In the genomic region with DNA sequence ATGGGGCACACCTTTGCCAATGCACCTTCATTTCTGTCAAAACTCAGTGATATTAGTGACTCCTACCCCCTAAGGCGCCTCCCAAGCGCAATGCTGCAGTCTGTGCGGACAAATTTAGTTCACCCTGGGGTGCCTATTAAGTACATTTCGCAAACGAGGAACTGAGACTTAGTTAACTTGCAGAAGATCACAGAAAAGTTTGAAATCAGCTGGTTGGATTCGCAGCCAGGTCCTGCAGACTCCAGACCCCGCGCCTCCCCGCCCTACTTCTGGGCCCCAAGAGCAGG, we compare ENCODE assay signal across 8 cellular contexts. TPM values are rescaled to one million over a fixed set of nuclear protein-coding genes. Genes with fewer than 3 reads are reported as not detected.
DNase-seq lines count a peak whose midpoint lies in the region; ATAC-seq and TF ChIP-seq lines count a peak whose summit lies in the region.

No MANE protein-coding gene starts in this region.

- H3K4me2 ChIP-seq in Karpas-422 (ENCODE audit: low read depth, low read length, poor library complexity, severe bottlenecking) = peak overlapping the region; percentile 99
- peak overlapping the region; percentile 80 for H3K4me2 ChIP-seq in mammary epithelial cell (ENCODE audit: insufficient read depth, low read depth, low read length)

- BruUV-seq in mammary epithelial cell (replicated peaks; lab: Mats Ljungman, UMichigan) = no TSS peak

- H2AFZ ChIP-seq in Karpas-422 (ENCODE audit: low read length) (no peak overlapping the region), mammary epithelial cell (ENCODE audit: low read depth, low read length) (peak overlapping the region; percentile 72)

- dilution Hi-C loops in mammary epithelial cell (cut with HindIII; ENCODE audit: low sequenced_read_pairs) = no loop called here

- H3K27me3 ChIP-seq in Karpas-422 (ENCODE audit: low read length) (no peaks in the 10 kb centered on the region), mammary epithelial cell (ENCODE audit: insufficient read depth, low read length) (no peaks in the 10 kb centered on the region), mucosa of rectum (ENCODE audit: control insufficient read depth in 2 of 2, insufficient read depth in 2 of 2, low read length in 2 of 2) (no peaks in the 10 kb centered on the region)

- intact Hi-C loops in mammary epithelial cell (cut with micrococcal nuclease) = loop anchor here (1.0 to 10.0 kb wide), 9 partner anchors 23 to 558 kb away; partner anchors contain the start of gene AGBL3

- TF ChIP-seq CTCF in mammary epithelial cell (conservative IDR thresholded peaks at IDR 0.05 in 1 of 2, IDR thresholded peaks at IDR 0.05 in 1 of 2; ENCODE audit: extremely low read depth in 1 of 2, insufficient read depth in 1 of 2, low read depth in 1 of 2, low read length in 2 of 2) = no peak

- H3K27ac ChIP-seq in Karpas-422 (ENCODE audit: low read length) = peak overlapping the region; percentile 92
- peak overlapping the region; percentile 90 for H3K27ac ChIP-seq in mammary epithelial cell (ENCODE audit: insufficient read depth, low read depth, low read length)
- peak overlapping the region; percentile 92 to 96 for H3K27ac ChIP-seq in mucosa of rectum (ENCODE audit: low read depth in 2 of 2, low read length in 2 of 2)

- H3K9me2 ChIP-seq in Karpas-422 (replicated peaks; ENCODE audit: insufficient read depth, low read length) = no peaks in the 10 kb centered on the region

- peak; percentile 6 for ATAC-seq in GM19372 (IDR thresholded peaks at IDR 0.05; ENCODE audit: low read depth, unreplicated experiment)
- ATAC-seq in HG02870 (IDR thresholded peaks at IDR 0.05; ENCODE audit: unreplicated experiment) = no peak

- CTCF ChIA-PET in mammary epithelial cell (lab: Charles Lee; ENCODE audit: low non-redundant PET) = interaction anchor here (0.6 kb wide), 1 partner anchor 70 kb away, joined by 6 read pairs; no protein-coding TSS in a partner anchor

- H3K4me3 ChIP-seq in Karpas-422 (ENCODE audit: low read length) (peak overlapping the region; percentile 92), mammary epithelial cell (replicated peaks in 1 of 3; ENCODE audit: insufficient read depth in 1 of 3, low read depth in 2 of 3, low read length in 3 of 3) (peak overlapping the region; percentile 52 to 83 (median 79)), mucosa of rectum (ENCODE audit: low read length in 2 of 2) (peak overlapping the region; percentile 83 to 87)

- no peaks in the 10 kb centered on the region for H3K9me3 ChIP-seq in Karpas-422 (ENCODE audit: low read length)
- H3K9me3 ChIP-seq in mammary epithelial cell (replicated peaks; ENCODE audit: insufficient read depth, low read length) = no peaks in the 10 kb centered on the region
- H3K9me3 ChIP-seq in mucosa of rectum (ENCODE audit: control insufficient read depth in 2 of 2, low read length in 2 of 2) = no peaks in the 10 kb centered on the region

- H4K20me1 ChIP-seq in Karpas-422 (ENCODE audit: insufficient read depth, low read depth, low read length) (peaks cover 11% of the 10 kb centered on the region; the same call in 1 of the 2 replicates), mammary epithelial cell (ENCODE audit: insufficient read depth, low read length) (no peaks in the 10 kb centered on the region)

- H3K36me3 ChIP-seq in Karpas-422 (ENCODE audit: insufficient read depth, low read length) (peaks cover 33% of the 10 kb centered on the region), mammary epithelial cell (ENCODE audit: insufficient read depth, low read length) (peaks cover 26% of the 10 kb centered on the region), mucosa of rectum (ENCODE audit: control insufficient read depth in 2 of 2, insufficient read depth in 2 of 2, low read length in 2 of 2) (peaks cover 35 to 38% of the 10 kb centered on the region in 2 donors)

- DNase-seq in Karpas-422 = peak; percentile 81
- no peak for DNase-seq in mammary epithelial cell
- DNase-seq in NCI-H2227 treated with DMSO at 0.1 percent for 48 hours (lab: John Stamatoyannopoulos, UW) = no peak
- DNase-seq in KG1 (lab: John Stamatoyannopoulos, UW) = no peak
- DNase-seq in NCI-H446 treated with DMSO at 0.1 percent for 48 hours (lab: John Stamatoyannopoulos, UW) = no peak

- in situ Hi-C loops in mammary epithelial cell (cut with MboI; ENCODE audit: low sequenced_read_pairs in 2 of 2) = loop anchor here in 1 of 2 donors (25.0 kb wide), 1 partner anchor 183 kb away; the partner anchor contains the start of gene AGBL3

- H3K4me1 ChIP-seq in Karpas-422 (ENCODE audit: low read length) (peaks cover 30% of the 10 kb centered on the region), mammary epithelial cell (ENCODE audit: insufficient read depth, low read length) (peaks cover 31% of the 10 kb centered on the region), mucosa of rectum (ENCODE audit: control insufficient read depth in 2 of 2, insufficient read depth in 2 of 2, low read length in 2 of 2) (peaks cover 21% of the 10 kb centered on the region in 2 donors)

- 3% methylated on average over 5 of the region's 9 CpGs for WGBS in mammary epithelial cell (ENCODE audit: low coverage, missing lambda C conversion rate)

- H3K9ac ChIP-seq in Karpas-422 (ENCODE audit: low read length) = peak overlapping the region; percentile 96
- peak overlapping the region; percentile 75 for H3K9ac ChIP-seq in mammary epithelial cell (ENCODE audit: insufficient read depth, low read length)
- peak overlapping the region; percentile 91 to 95 for H3K9ac ChIP-seq in mucosa of rectum (ENCODE audit: low read depth in 1 of 2, low read length in 2 of 2)

- peaks cover 24% of the 10 kb centered on the region for H3K79me2 ChIP-seq in Karpas-422 (ENCODE audit: low read length)
- peaks cover 30% of the 10 kb centered on the region for H3K79me2 ChIP-seq in mammary epithelial cell (ENCODE audit: insufficient read depth, low read length)

RNA-seq across cellular contexts. Expression of gene CYREN, which starts 0.6 kb away (rescaled TPM):
- 33.1 and 67.1 TPM in 2 replicates for total RNA-seq in Karpas-422 (2014; rRNA removed; shearing (Covaris generic); ENCODE audit: low replicate concordance)
- 10 to 100 TPM; 45.2 to 55.8 TPM for total RNA-seq in mammary epithelial cell
- 50.3 TPM for polyA plus RNA-seq in mammary epithelial cell
- 47.7 TPM for polyA minus RNA-seq in mammary epithelial cell

RNA-seq across cellular contexts. Expression of gene TMEM140, which starts 22.0 kb away (rescaled TPM):
- total RNA-seq in Karpas-422 (2014; rRNA removed; shearing (Covaris generic); ENCODE audit: low replicate concordance) = 0.86 and 2.8 TPM in 2 replicates
- 1 to 10 TPM in 1 of 2 donors, not detected in 1; 1.0 TPM for total RNA-seq in mammary epithelial cell
- polyA plus RNA-seq in mammary epithelial cell = not detected
- not detected for polyA minus RNA-seq in mammary epithelial cell

RNA-seq across cellular contexts. Expression of gene WDR91, which starts 41.4 kb away (rescaled TPM):
- 7.8 and 11.5 TPM in 2 replicates for total RNA-seq in Karpas-422 (2014; rRNA removed; shearing (Covaris generic); ENCODE audit: low replicate concordance)
- total RNA-seq in mammary epithelial cell = 10 to 100 TPM; 31.5 to 33.8 TPM
- polyA plus RNA-seq in mammary epithelial cell = 17.5 TPM
- polyA minus RNA-seq in mammary epithelial cell = 14.5 TPM
